ENCODE assay signal across 24 cellular contexts in the genomic region with DNA sequence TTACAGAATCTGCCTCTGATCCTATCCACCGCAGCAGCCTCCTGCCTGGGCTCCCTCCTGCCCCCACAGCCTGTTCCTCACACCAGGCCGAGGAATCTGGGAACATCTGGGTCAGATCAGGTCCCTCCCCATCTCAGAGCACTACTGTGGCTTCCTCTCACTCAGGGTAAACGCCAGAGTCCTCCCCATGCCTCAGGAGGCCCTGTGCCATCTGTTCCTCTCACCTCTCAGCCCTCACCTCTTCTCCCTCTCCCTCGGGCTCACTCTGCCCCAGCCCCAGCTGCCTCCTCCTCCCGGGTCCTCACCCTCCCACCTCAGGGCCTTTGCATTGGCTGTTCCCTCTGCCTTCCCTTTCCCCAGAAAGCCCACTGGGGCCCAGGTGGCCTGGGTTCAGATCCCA. TPM values are rescaled to one million over a fixed set of nuclear protein-coding genes. Genes with fewer than 3 reads are reported as not detected.
A peak's percentile ranks its signal among the peaks of the same experiment; 100 is the strongest.
DNase-seq lines count a peak whose midpoint lies in the region; ATAC-seq and TF ChIP-seq lines count a peak whose summit lies in the region.
"Had no signal": no experiment of that assay in that cellular context is flagged by ENCODE, and none has a peak within 500 bp of the region (broad histone marks: within the 10 kb centered on the region; RNA-seq: fewer than 3 reads in every experiment).

No MANE protein-coding gene starts in this region.

- CTCF ChIA-PET in Panc1 (lab: Charles Lee), result interaction anchor here (0.6 to 7.5 kb wide), 10 partner anchors 10 to 302 kb away, joined by 3 to 55 read pairs (median 6); a partner anchor contains a TSS

- H3K36me3 ChIP-seq in Panc1 (ENCODE audit: control insufficient read depth, insufficient read depth, low read length) (no peaks in the 10 kb centered on the region), lung (ENCODE audit: control insufficient read depth in 2 of 2, insufficient read depth in 2 of 2, low read length in 2 of 2) (no peaks in the 10 kb centered on the region)
- H3K36me3 ChIP-seq: adrenal gland, neutrophil, tibial artery had no signal

- no peak for TF ChIP-seq POLR2A in erythroblast (IDR thresholded peaks at IDR 0.05; ENCODE audit: low read length)

- H3K27ac ChIP-seq in Panc1 (ENCODE audit: low read length) (no peak overlapping the region), lung (ENCODE audit: low read depth in 1 of 2, low read length in 1 of 2) (no peak overlapping the region)
- H3K27ac ChIP-seq: adrenal gland, body of pancreas, epithelial cell of prostate, neutrophil, psoas muscle, SK-N-MC, stomach, tibial artery had no signal

- intact Hi-C loops in Panc1 (cut with micrococcal nuclease; ENCODE audit: unreplicated experiment), result no loop called here

- BruUV-seq in Panc1 (replicated peaks; lab: Mats Ljungman, UMichigan), result no TSS peak

- 59 to 65% methylated on average over 5 of the region's 5 CpGs for whole genome bisulfite sequencing in lung, 2 donors

- in situ Hi-C loops in Panc1 (cut with HindIII; ENCODE audit: low pct_unique_long_range_greater_than_20kb, low sequenced_read_pairs), result no loop called here

- no peak overlapping the region for H3K4me3 ChIP-seq in Panc1 (ENCODE audit: low read depth in 2 of 2, low read length in 2 of 2)
- no peak overlapping the region for H3K4me3 ChIP-seq in lung
- H3K4me3 ChIP-seq: adrenal gland, body of pancreas, psoas muscle, SK-N-MC, stomach, tibial artery had no signal

- H3K27me3 ChIP-seq in Panc1 (ENCODE audit: control insufficient read depth, insufficient read depth, low read length) (peaks cover 3% of the 10 kb centered on the region; the same call in 1 of the 2 replicates), lung (ENCODE audit: control insufficient read depth, insufficient read depth) (no peaks in the 10 kb centered on the region)
- H3K27me3 ChIP-seq: body of pancreas had no signal

- POLR2A ChIA-PET in Panc1 (lab: Charles Lee), result interaction anchor here (0.5 to 1.1 kb wide), 5 partner anchors 88 to 875 kb away, joined by 3 to 12 read pairs (median 7); a partner anchor contains a TSS

- TF ChIP-seq CTCF in Panc1 (IDR thresholded peaks at IDR 0.05) (no peak), lung (IDR thresholded peaks at IDR 0.05; ENCODE audit: control extremely low read depth, extremely low read depth) (no peak)

- ATAC-seq in Panc1 (peak; percentile 32), lung (ENCODE audit: insufficient read depth, low FRiP score) (no peak), GM18867 (IDR thresholded peaks at IDR 0.05; ENCODE audit: unreplicated experiment) (no peak)
- ATAC-seq: activated CD8-positive, alpha-beta T cell treated with anti-CD3 and anti-CD28 coated beads for 36 hours; body of pancreas; psoas muscle had no signal

- DNase-seq in DMS53 treated with DMSO at 0.1 percent for 48 hours (lab: John Stamatoyannopoulos, UW; ENCODE audit: unreplicated experiment) (peak; percentile 46), DMS53 (lab: John Stamatoyannopoulos, UW) (no peak), AG20443 (ENCODE audit: low spot score) (peak; percentile 20), Panc1 (ENCODE audit: low read depth, low spot score) (no peak), lung (ENCODE audit: low spot score) (peak; percentile 19), middle frontal gyrus (ENCODE audit: extremely low spot score, low spot score) (no peak), erythroblast (lab: John Stamatoyannopoulos, UW) (no peak)
- DNase-seq: 8988T; activated CD8-positive, alpha-beta T cell treated with anti-CD3 and anti-CD28 coated beads for 36 hours; activated effector memory CD4-positive, alpha-beta T cell treated with anti-CD3 and anti-CD28 coated beads, Interleukin-2, amount 50 U/mL, for 16 hours; activated T-cell treated with anti-CD3 and anti-CD28 coated beads for 4 hours; body of pancreas; CD4-positive, alpha-beta T cell; cerebellar nuclear complex; glutamatergic neuron; NCI-H446; psoas muscle had no signal

- H3K9me3 ChIP-seq in Panc1 (ENCODE audit: control insufficient read depth, insufficient read depth, low read depth, low read length), result no peaks in the 10 kb centered on the region
- peaks cover 0 to 8% of the 10 kb centered on the region in 2 donors for H3K9me3 ChIP-seq in lung (ENCODE audit: control insufficient read depth in 2 of 2, insufficient read depth in 1 of 2, low read length in 1 of 2)
- H3K9me3 ChIP-seq: adrenal gland, body of pancreas, neutrophil, psoas muscle had no signal

- no peaks in the 10 kb centered on the region for H3K4me1 ChIP-seq in Panc1 (ENCODE audit: control insufficient read depth, insufficient read depth, low read length)
- H3K4me1 ChIP-seq in lung (ENCODE audit: control insufficient read depth in 2 of 2, insufficient read depth in 2 of 2, low read length in 2 of 2), result peaks cover 0 to 1% of the 10 kb centered on the region in 2 donors
- H3K4me1 ChIP-seq: adrenal gland, psoas muscle, stomach, tibial artery had no signal

RNA-seq across cellular contexts. Expression of a gene that starts 18.2 kb away (rescaled TPM):
- total RNA-seq in Panc1 (2021; ENCODE audit: unreplicated experiment) (6.4 TPM), lung (10 to 100 TPM; 49.5 to 65.8 TPM)
- 6.9 TPM for polyA plus RNA-seq in Panc1 (2012; ENCODE audit: insufficient read length)
- polyA plus RNA-seq in lung, result 1 to 10 TPM; 1.3 to 3.4 TPM

RNA-seq across cellular contexts. Expression of a gene that starts 54.7 kb away (rescaled TPM):
- total RNA-seq in Panc1 (2021; ENCODE audit: unreplicated experiment), result 2,386 TPM
- 3,964 TPM for polyA plus RNA-seq in Panc1 (2012; ENCODE audit: insufficient read length)
- 10 to 100 TPM; 45.2 to 90.5 TPM for total RNA-seq in lung
- polyA plus RNA-seq in lung, result 10 to 100 TPM; 83.9 to 95.4 TPM

Comparison
In these comparisons a context has a peak if more than half of its experiments do, and no peak if none do; other contexts are left out.
1. DNase-seq: peak in DMS53 treated with DMSO at 0.1 percent for 48 hours (single experiment), AG20443 (single experiment) and lung (single experiment); none in DMS53 (single experiment), Panc1 (single experiment), middle frontal gyrus (single experiment) and erythroblast (0 of 2).
2. RNA of a gene that starts 54.7 kb away (total RNA-seq): 2,386 TPM in Panc1 (single experiment); 45.2 to 90.5 TPM in lung; every median in the first group is over 10 times any median in the second.